2 cellular contexts compared by ENCODE assay signal in genomic region chr12:46900734-46901463, GRCh38.
TF ChIP-seq lines count a peak whose summit lies in the region.

No MANE protein-coding gene starts in this region.

TF ChIP-seq in liver, 16 proteins besides CTCF, POLR2A, EP300 and RAD21:
- TF ChIP-seq, protein P1, sequence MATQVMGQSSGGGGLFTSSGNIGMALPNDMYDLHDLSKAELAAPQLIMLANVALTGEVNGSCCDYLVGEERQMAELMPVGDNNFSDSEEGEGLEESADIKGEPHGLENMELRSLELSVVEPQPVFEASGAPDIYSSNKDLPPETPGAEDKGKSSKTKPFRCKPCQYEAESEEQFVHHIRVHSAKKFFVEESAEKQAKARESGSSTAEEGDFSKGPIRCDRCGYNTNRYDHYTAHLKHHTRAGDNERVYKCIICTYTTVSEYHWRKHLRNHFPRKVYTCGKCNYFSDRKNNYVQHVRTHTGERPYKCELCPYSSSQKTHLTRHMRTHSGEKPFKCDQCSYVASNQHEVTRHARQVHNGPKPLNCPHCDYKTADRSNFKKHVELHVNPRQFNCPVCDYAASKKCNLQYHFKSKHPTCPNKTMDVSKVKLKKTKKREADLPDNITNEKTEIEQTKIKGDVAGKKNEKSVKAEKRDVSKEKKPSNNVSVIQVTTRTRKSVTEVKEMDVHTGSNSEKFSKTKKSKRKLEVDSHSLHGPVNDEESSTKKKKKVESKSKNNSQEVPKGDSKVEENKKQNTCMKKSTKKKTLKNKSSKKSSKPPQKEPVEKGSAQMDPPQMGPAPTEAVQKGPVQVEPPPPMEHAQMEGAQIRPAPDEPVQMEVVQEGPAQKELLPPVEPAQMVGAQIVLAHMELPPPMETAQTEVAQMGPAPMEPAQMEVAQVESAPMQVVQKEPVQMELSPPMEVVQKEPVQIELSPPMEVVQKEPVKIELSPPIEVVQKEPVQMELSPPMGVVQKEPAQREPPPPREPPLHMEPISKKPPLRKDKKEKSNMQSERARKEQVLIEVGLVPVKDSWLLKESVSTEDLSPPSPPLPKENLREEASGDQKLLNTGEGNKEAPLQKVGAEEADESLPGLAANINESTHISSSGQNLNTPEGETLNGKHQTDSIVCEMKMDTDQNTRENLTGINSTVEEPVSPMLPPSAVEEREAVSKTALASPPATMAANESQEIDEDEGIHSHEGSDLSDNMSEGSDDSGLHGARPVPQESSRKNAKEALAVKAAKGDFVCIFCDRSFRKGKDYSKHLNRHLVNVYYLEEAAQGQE (IDR thresholded peaks at IDR 0.05): no peak
- TF ChIP-seq YY1 (IDR thresholded peaks at IDR 0.05): peak; percentile 83

TF ChIP-seq in HepG2, 621 proteins besides CTCF, POLR2A, EP300 and RAD21:
- TF ChIP-seq, protein P2, sequence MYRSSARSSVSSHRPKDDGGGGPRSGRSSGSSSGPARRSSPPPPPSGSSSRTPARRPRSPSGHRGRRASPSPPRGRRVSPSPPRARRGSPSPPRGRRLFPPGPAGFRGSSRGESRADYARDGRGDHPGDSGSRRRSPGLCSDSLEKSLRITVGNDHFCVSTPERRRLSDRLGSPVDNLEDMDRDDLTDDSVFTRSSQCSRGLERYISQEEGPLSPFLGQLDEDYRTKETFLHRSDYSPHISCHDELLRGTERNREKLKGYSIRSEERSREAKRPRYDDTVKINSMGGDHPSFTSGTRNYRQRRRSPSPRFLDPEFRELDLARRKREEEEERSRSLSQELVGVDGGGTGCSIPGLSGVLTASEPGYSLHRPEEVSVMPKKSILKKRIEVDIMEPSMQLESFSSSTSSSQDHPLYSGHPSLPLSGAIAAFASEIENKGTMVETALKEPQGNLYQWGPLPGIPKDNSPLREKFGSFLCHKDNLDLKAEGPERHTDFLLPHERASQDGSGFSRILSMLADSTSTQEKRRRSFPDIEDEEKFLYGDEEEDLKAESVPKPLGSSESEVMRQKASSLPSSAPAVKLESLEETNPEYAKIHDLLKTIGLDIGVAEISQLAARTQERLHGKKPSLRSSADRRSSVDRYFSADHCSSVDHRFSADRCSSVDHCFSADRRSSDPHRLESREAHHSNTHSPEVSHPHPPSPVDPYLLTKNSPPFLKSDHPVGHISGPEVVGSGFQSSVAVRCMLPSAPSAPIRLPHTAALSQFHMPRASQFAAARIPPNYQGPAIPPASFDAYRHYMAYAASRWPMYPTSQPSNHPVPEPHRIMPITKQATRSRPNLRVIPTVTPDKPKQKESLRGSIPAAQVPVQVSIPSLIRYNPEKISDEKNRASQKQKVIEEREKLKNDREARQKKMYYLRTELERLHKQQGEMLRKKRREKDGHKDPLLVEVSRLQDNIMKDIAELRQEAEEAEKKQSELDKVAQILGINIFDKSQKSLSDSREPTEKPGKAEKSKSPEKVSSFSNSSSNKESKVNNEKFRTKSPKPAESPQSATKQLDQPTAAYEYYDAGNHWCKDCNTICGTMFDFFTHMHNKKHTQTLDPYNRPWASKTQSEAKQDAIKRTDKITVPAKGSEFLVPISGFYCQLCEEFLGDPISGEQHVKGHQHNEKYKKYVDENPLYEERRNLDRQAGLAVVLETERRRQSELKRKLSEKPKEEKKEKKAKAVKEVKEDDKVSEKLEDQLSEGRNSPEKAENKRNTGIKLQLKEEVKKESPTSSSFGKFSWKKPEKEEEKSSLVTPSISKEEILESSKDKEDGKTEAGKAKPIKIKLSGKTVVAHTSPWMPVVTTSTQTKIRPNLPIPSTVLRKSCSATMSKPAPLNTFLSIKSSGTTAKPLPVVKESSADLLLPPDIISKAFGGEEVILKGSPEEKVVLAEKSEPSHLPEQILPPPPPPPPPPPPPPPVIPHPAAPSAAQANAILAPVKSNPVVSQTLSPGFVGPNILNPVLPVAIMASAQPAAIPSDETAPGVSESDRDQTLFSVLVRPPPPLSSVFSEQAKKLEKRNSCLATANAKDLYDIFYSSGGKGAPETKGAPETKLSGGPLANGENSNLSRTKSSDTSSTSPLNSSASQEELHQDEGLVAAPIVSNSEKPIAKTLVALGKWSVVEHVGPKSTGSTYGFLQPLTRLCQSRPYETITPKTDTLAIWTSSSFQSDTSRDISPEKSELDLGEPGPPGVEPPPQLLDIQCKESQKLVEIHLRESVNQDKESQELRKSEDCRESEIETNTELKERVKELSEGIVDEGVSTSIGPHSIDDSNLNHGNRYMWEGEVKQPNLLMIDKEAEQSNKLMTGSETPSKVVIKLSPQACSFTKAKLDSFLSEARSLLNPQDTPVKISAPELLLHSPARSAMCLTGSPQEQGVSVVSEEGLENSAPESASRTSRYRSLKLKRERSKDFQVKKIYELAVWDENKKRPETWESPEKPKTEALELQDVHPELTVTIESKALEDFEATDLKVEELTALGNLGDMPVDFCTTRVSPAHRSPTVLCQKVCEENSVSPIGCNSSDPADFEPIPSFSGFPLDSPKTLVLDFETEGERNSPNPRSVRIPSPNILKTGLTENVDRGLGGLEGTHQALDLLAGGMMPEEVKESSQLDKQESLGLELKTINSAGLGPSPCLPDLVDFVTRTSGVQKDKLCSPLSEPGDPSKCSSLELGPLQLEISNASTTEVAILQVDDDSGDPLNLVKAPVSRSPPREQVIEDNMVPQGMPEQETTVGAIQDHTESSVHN (CRISPR knock-in tag; IDR thresholded peaks at IDR 0.05): no peak
- TF ChIP-seq MLLT10 (CRISPR knock-in tag; IDR thresholded peaks at IDR 0.05): no peak
- no peak for TF ChIP-seq ATM (IDR thresholded peaks at IDR 0.05; ENCODE audit: borderline replicate concordance)
- TF ChIP-seq ZNF891 (CRISPR knock-in tag; IDR thresholded peaks at IDR 0.05): no peak
- TF ChIP-seq ZFP62 (CRISPR knock-in tag; IDR thresholded peaks at IDR 0.05): no peak
- TF ChIP-seq ZNF256 (CRISPR knock-in tag; conservative IDR thresholded peaks at IDR 0.05): no peak
- TF ChIP-seq ZNF160 (CRISPR knock-in tag; IDR thresholded peaks at IDR 0.05): no peak
- no peak for TF ChIP-seq KAT7 (CRISPR knock-in tag; IDR thresholded peaks at IDR 0.05; ENCODE audit: borderline replicate concordance)
- TF ChIP-seq ZBTB42 (CRISPR knock-in tag; IDR thresholded peaks at IDR 0.05): no peak
